In the genomic region with DNA sequence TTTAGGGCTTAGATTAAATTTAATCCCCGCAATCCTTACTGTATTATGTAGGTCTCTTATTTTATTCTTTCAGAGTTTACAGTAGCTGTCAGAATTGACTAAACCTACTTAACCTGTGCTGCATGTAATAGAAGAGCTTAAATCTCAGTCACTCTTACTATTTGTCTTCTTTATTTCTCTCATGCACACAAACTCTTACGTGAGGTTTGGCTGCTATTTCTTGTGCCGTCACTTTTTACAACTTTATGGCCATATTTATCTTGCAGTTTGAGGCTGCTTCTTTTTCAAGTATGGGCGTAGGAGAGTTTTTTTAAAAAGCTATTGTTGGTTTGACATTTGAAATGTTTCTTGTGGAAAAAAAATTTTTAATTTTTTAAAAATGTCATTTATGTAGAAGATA, we compare ENCODE assay signal across 2 cellular contexts.
TF ChIP-seq lines count a peak whose summit lies in the region.

No MANE protein-coding gene starts in this region.

TF ChIP-seq in HEK293, 187 proteins besides CTCF, POLR2A, EP300 and RAD21:
- TF ChIP-seq ZNF624 (tag by site-specific recombination; IDR thresholded peaks at IDR 0.05) = no peak
- TF ChIP-seq, protein P1, sequence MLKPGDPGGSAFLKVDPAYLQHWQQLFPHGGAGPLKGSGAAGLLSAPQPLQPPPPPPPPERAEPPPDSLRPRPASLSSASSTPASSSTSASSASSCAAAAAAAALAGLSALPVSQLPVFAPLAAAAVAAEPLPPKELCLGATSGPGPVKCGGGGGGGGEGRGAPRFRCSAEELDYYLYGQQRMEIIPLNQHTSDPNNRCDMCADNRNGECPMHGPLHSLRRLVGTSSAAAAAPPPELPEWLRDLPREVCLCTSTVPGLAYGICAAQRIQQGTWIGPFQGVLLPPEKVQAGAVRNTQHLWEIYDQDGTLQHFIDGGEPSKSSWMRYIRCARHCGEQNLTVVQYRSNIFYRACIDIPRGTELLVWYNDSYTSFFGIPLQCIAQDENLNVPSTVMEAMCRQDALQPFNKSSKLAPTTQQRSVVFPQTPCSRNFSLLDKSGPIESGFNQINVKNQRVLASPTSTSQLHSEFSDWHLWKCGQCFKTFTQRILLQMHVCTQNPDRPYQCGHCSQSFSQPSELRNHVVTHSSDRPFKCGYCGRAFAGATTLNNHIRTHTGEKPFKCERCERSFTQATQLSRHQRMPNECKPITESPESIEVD (tag by site-specific recombination; IDR thresholded peaks at IDR 0.05) = peak; percentile 72

TF ChIP-seq in GM12878, 131 proteins besides CTCF, POLR2A, EP300 and RAD21:
- TF ChIP-seq BCL11A (IDR thresholded peaks at IDR 0.05; ENCODE audit: low read depth, low read length) (no peak), STAT3 (IDR thresholded peaks at IDR 0.05; ENCODE audit: low read depth, low read length) (no peak), MEF2B (IDR thresholded peaks at IDR 0.05; ENCODE audit: partially characterized antibody, poor library complexity, severe bottlenecking) (no peak), ATF7 (IDR thresholded peaks at IDR 0.05; ENCODE audit: low read depth) (no peak), POU2F2 (IDR thresholded peaks at IDR 0.05; ENCODE audit: borderline replicate concordance, low read depth, low read length) (no peak), SUZ12 (IDR thresholded peaks at IDR 0.05; ENCODE audit: unreplicated experiment) (no peak), ZNF274 (IDR thresholded peaks at IDR 0.05; ENCODE audit: insufficient read depth, insufficient read length) (no peak), SP1 (IDR thresholded peaks at IDR 0.05; ENCODE audit: low read depth, low read length) (no peak), YY1 (IDR thresholded peaks at IDR 0.05; ENCODE audit: low read depth, low read length) (no peak)
- TF ChIP-seq, protein P2, sequence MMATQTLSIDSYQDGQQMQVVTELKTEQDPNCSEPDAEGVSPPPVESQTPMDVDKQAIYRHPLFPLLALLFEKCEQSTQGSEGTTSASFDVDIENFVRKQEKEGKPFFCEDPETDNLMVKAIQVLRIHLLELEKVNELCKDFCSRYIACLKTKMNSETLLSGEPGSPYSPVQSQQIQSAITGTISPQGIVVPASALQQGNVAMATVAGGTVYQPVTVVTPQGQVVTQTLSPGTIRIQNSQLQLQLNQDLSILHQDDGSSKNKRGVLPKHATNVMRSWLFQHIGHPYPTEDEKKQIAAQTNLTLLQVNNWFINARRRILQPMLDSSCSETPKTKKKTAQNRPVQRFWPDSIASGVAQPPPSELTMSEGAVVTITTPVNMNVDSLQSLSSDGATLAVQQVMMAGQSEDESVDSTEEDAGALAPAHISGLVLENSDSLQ (IDR thresholded peaks at IDR 0.05) = no peak
- TF ChIP-seq, protein P3, sequence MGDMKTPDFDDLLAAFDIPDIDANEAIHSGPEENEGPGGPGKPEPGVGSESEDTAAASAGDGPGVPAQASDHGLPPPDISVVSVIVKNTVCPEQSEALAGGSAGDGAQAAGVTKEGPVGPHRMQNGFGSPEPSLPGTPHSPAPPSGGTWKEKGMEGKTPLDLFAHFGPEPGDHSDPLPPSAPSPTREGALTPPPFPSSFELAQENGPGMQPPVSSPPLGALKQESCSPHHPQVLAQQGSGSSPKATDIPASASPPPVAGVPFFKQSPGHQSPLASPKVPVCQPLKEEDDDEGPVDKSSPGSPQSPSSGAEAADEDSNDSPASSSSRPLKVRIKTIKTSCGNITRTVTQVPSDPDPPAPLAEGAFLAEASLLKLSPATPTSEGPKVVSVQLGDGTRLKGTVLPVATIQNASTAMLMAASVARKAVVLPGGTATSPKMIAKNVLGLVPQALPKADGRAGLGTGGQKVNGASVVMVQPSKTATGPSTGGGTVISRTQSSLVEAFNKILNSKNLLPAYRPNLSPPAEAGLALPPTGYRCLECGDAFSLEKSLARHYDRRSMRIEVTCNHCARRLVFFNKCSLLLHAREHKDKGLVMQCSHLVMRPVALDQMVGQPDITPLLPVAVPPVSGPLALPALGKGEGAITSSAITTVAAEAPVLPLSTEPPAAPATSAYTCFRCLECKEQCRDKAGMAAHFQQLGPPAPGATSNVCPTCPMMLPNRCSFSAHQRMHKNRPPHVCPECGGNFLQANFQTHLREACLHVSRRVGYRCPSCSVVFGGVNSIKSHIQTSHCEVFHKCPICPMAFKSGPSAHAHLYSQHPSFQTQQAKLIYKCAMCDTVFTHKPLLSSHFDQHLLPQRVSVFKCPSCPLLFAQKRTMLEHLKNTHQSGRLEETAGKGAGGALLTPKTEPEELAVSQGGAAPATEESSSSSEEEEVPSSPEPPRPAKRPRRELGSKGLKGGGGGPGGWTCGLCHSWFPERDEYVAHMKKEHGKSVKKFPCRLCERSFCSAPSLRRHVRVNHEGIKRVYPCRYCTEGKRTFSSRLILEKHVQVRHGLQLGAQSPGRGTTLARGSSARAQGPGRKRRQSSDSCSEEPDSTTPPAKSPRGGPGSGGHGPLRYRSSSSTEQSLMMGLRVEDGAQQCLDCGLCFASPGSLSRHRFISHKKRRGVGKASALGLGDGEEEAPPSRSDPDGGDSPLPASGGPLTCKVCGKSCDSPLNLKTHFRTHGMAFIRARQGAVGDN (IDR thresholded peaks at IDR 0.05) = no peak
- TF ChIP-seq, protein P4, sequence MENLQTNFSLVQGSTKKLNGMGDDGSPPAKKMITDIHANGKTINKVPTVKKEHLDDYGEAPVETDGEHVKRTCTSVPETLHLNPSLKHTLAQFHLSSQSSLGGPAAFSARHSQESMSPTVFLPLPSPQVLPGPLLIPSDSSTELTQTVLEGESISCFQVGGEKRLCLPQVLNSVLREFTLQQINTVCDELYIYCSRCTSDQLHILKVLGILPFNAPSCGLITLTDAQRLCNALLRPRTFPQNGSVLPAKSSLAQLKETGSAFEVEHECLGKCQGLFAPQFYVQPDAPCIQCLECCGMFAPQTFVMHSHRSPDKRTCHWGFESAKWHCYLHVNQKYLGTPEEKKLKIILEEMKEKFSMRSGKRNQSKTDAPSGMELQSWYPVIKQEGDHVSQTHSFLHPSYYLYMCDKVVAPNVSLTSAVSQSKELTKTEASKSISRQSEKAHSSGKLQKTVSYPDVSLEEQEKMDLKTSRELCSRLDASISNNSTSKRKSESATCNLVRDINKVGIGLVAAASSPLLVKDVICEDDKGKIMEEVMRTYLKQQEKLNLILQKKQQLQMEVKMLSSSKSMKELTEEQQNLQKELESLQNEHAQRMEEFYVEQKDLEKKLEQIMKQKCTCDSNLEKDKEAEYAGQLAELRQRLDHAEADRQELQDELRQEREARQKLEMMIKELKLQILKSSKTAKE (IDR thresholded peaks at IDR 0.05; ENCODE audit: low read depth, poor library complexity, severe bottlenecking) = no peak
- TF ChIP-seq, protein P5, sequence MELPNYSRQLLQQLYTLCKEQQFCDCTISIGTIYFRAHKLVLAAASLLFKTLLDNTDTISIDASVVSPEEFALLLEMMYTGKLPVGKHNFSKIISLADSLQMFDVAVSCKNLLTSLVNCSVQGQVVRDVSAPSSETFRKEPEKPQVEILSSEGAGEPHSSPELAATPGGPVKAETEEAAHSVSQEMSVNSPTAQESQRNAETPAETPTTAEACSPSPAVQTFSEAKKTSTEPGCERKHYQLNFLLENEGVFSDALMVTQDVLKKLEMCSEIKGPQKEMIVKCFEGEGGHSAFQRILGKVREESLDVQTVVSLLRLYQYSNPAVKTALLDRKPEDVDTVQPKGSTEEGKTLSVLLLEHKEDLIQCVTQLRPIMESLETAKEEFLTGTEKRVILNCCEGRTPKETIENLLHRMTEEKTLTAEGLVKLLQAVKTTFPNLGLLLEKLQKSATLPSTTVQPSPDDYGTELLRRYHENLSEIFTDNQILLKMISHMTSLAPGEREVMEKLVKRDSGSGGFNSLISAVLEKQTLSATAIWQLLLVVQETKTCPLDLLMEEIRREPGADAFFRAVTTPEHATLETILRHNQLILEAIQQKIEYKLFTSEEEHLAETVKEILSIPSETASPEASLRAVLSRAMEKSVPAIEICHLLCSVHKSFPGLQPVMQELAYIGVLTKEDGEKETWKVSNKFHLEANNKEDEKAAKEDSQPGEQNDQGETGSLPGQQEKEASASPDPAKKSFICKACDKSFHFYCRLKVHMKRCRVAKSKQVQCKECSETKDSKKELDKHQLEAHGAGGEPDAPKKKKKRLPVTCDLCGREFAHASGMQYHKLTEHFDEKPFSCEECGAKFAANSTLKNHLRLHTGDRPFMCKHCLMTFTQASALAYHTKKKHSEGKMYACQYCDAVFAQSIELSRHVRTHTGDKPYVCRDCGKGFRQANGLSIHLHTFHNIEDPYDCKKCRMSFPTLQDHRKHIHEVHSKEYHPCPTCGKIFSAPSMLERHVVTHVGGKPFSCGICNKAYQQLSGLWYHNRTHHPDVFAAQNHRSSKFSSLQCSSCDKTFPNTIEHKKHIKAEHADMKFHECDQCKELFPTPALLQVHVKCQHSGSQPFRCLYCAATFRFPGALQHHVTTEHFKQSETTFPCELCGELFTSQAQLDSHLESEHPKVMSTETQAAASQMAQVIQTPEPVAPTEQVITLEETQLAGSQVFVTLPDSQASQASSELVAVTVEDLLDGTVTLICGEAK (IDR thresholded peaks at IDR 0.05; ENCODE audit: borderline replicate concordance) = no peak
